ENCODE assay signal across 7 cellular contexts in genomic region chr9:92141144-92142129, GRCh38. TPM values are rescaled to one million over a fixed set of nuclear protein-coding genes. Genes with fewer than 3 reads are reported as not detected.
A peak's percentile ranks its signal among the peaks of the same experiment; 100 is the strongest.
DNase-seq lines count a peak whose midpoint lies in the region; TF ChIP-seq lines count a peak whose summit lies in the region.

No MANE protein-coding gene starts in this region.

- no peak for TF ChIP-seq EP300 in esophagus muscularis mucosa (IDR thresholded peaks at IDR 0.05)

- H3K4me2 ChIP-seq in neural progenitor cell, result peak overlapping the region; percentile 81

- TF ChIP-seq POLR2A in Peyer's patch (IDR thresholded peaks at IDR 0.05) (no peak), esophagus muscularis mucosa (IDR thresholded peaks at IDR 0.05; ENCODE audit: low read depth) (no peak)

- no peak for DNase-seq in GM10266 (ENCODE audit: extremely low spot score)
- DNase-seq in Peyer's patch, result no peak
- no peak for DNase-seq in esophagus muscularis mucosa (ENCODE audit: extremely low spot score)
- peak; percentile 76 for DNase-seq in neural progenitor cell (ENCODE audit: low spot score)
- no peak for DNase-seq in DMS79 treated with DMSO at 0.1 percent for 48 hours (lab: John Stamatoyannopoulos, UW)
- no peak for DNase-seq in stimulated activated naive CD4-positive, alpha-beta T cell (lab: John Stamatoyannopoulos, UW)
- no peak for DNase-seq in HAP-1 (ENCODE audit: low spot score in 2 of 2)

- in situ Hi-C loops in HAP-1 (cut with MboI; ENCODE audit: low sequenced_read_pairs), result loop anchor here (5.0 kb wide), 1 partner anchor 101 kb away; no protein-coding TSS in a partner anchor

- 27% methylated on average over 31 of the region's 62 CpGs for WGBS in esophagus muscularis mucosa

- peak overlapping the region in 1 of 4 donors; percentile 25 for H3K27ac ChIP-seq in Peyer's patch
- H3K27ac ChIP-seq in esophagus muscularis mucosa (replicated peaks in 1 of 4), result peak overlapping the region in 3 of 4 donors; percentile 34 to 58 (median 46)
- H3K27ac ChIP-seq in neural progenitor cell, result no peak overlapping the region

- H3K9ac ChIP-seq in neural progenitor cell, result no peak overlapping the region

- peak overlapping the region; percentile 78 for H3K4me3 Mint-ChIP-seq in neural progenitor cell

- peaks cover 35% of the 10 kb centered on the region for H3K27me3 Mint-ChIP-seq in neural progenitor cell (ENCODE audit: insufficient read depth, low read depth)

- TF ChIP-seq CTCF in GM10266 (IDR thresholded peaks at IDR 0.05; ENCODE audit: control insufficient read depth, insufficient read depth, low read depth, missing control alignments) (peak; percentile 0), Peyer's patch (IDR thresholded peaks at IDR 0.05) (peak in 3 of 6 experiments; percentile 1 to 31 (median 27)), esophagus muscularis mucosa (IDR thresholded peaks at IDR 0.05) (peak in 2 of 3 experiments; percentile 14 to 29), neural progenitor cell (IDR thresholded peaks at IDR 0.05) (peak; percentile 41)

- intact Hi-C loops in esophagus muscularis mucosa (cut with DNase I), result no loop called here

- H4K20me1 ChIP-seq in neural progenitor cell (ENCODE audit: low read depth), result no peaks in the 10 kb centered on the region

- H3F3A ChIP-seq in neural progenitor cell (ENCODE audit: low read depth), result peaks cover 5% of the 10 kb centered on the region

- H2AFZ ChIP-seq in neural progenitor cell (replicated peaks), result peak overlapping the region; percentile 80

- H3K27ac Mint-ChIP-seq in neural progenitor cell, result no peak overlapping the region

- no peaks in the 10 kb centered on the region for H3K9me3 ChIP-seq in Peyer's patch
- H3K9me3 ChIP-seq in esophagus muscularis mucosa, result no peaks in the 10 kb centered on the region
- no peaks in the 10 kb centered on the region for H3K9me3 ChIP-seq in neural progenitor cell (ENCODE audit: low read depth)
- H3K9me3 ChIP-seq in HAP-1, result no peaks in the 10 kb centered on the region

- H3K36me3 ChIP-seq in Peyer's patch (no peaks in the 10 kb centered on the region), esophagus muscularis mucosa (no peaks in the 10 kb centered on the region), neural progenitor cell (no peaks in the 10 kb centered on the region), HAP-1 (replicated peaks) (no peaks in the 10 kb centered on the region)

- H3K27me3 ChIP-seq in Peyer's patch (peaks cover 0 to 8% of the 10 kb centered on the region in 2 donors), esophagus muscularis mucosa (peaks cover 0 to 20% (median 0%) of the 10 kb centered on the region in 4 donors), neural progenitor cell (peaks cover 39% of the 10 kb centered on the region), HAP-1 (ENCODE audit: low read depth) (no peaks in the 10 kb centered on the region)

- H3K4me3 ChIP-seq in Peyer's patch, result peak overlapping the region; percentile 15 to 50 (median 36)
- H3K4me3 ChIP-seq in esophagus muscularis mucosa, result peak overlapping the region; percentile 51 to 63 (median 51)
- H3K4me3 ChIP-seq in neural progenitor cell, result peak overlapping the region; percentile 43
- no peak overlapping the region for H3K4me3 ChIP-seq in HAP-1

- peaks cover 2% of the 10 kb centered on the region for H3K9me3 Mint-ChIP-seq in neural progenitor cell

- no peaks in the 10 kb centered on the region for H3K79me2 ChIP-seq in neural progenitor cell (ENCODE audit: low read depth)

- peaks cover 21% of the 10 kb centered on the region for H3K4me1 Mint-ChIP-seq in neural progenitor cell

- H3K36me3 Mint-ChIP-seq in neural progenitor cell, result no peaks in the 10 kb centered on the region

- peaks cover 0 to 22% (median 7%) of the 10 kb centered on the region in 4 donors for H3K4me1 ChIP-seq in Peyer's patch
- peaks cover 14 to 29% (median 27%) of the 10 kb centered on the region in 4 donors for H3K4me1 ChIP-seq in esophagus muscularis mucosa
- H3K4me1 ChIP-seq in neural progenitor cell, result no peaks in the 10 kb centered on the region
- no peaks in the 10 kb centered on the region for H3K4me1 ChIP-seq in HAP-1

RNA-seq across cellular contexts. Expression of gene SPTLC1, which starts 26.2 kb away (rescaled TPM):
- total RNA-seq in Peyer's patch, result 10 to 100 TPM; 53.6 to 94.6 (median 68.1) TPM
- 10 to 100 TPM; 50.0 to 57.8 (median 52.5) TPM for total RNA-seq in esophagus muscularis mucosa
- 86.3 and 119 TPM in 2 replicates for total RNA-seq in neural progenitor cell (ENCODE audit: low replicate concordance)
